In genomic region chr4:89307446-89308160, GRCh38 we compare ENCODE assay signal across 8 cellular contexts. TPM values are rescaled to one million over a fixed set of nuclear protein-coding genes. Genes with fewer than 3 reads are reported as not detected.
DNase-seq lines count a peak whose midpoint lies in the region; ATAC-seq and TF ChIP-seq lines count a peak whose summit lies in the region.

GPRIN3 (minus strand) TSS chr4:89307800; CDS start chr4:89250110, 57,690 bp downstream.

- H3K27ac ChIP-seq in cingulate gyrus (ENCODE audit: low read depth, low read length) (peak within 1 kb of the TSS; percentile 31), liver (ENCODE audit: low read depth in 1 of 2, low read length in 2 of 2) (peak within 1 kb of the TSS; percentile 52 to 59)

- peak within 1 kb of the TSS; percentile 46 to 66 (median 64) for H3K4me3 ChIP-seq in liver (ENCODE audit: low read depth in 1 of 3, low read length in 3 of 3)

- no peak for TF ChIP-seq CTCF in liver (IDR thresholded peaks at IDR 0.05; ENCODE audit: low read depth, low read length, missing input control)

- no peak for TF ChIP-seq RAD21 in liver (IDR thresholded peaks at IDR 0.05)

- ATAC-seq in GM21786 (IDR thresholded peaks at IDR 0.05; ENCODE audit: unreplicated experiment): peak; percentile 78
- ATAC-seq in activated CD4-positive, alpha-beta T cell treated with anti-CD3 and anti-CD28 coated beads for 36 hours: peak; percentile 70
- ATAC-seq in GM19455 (IDR thresholded peaks at IDR 0.05; ENCODE audit: unreplicated experiment): no peak

- no peaks in the 10 kb centered on the region for H3K9me3 ChIP-seq in liver (ENCODE audit: control insufficient read depth in 4 of 4, low read length in 3 of 4)

- POLR2A ChIA-PET in activated CD4-positive, alpha-beta T cell treated with anti-CD3 and anti-CD28 coated beads for 36 hours (lab: Charles Lee): interaction anchor here (0.8 to 1.4 kb wide), 2 partner anchors 9 to 13 kb away, joined by 5 to 11 read pairs; no protein-coding TSS in a partner anchor

- H3K36me3 ChIP-seq in liver (ENCODE audit: control insufficient read depth in 4 of 4, insufficient read depth in 3 of 4, low read depth in 1 of 4, low read length in 3 of 4): no peaks in the 10 kb centered on the region

- H3K9me3 Mint-ChIP-seq in activated CD4-positive, alpha-beta T cell treated with anti-CD3 and anti-CD28 coated beads for 36 hours (ENCODE audit: low read depth): no peaks in the 10 kb centered on the region

- WGBS in liver: under 1% methylated on average over 67 of the region's 67 CpGs

- CTCF ChIA-PET in activated CD4-positive, alpha-beta T cell treated with anti-CD3 and anti-CD28 coated beads for 36 hours (lab: Charles Lee): interaction anchor here (0.9 to 2.0 kb wide), 7 partner anchors 9 to 81 kb away, joined by 3 to 17 read pairs (median 6); no protein-coding TSS in a partner anchor

- no peaks in the 10 kb centered on the region for H3K36me3 Mint-ChIP-seq in activated CD4-positive, alpha-beta T cell treated with anti-CD3 and anti-CD28 coated beads for 36 hours (ENCODE audit: low read depth)

- peak within 1 kb of the TSS; percentile 77 for H3K4me3 Mint-ChIP-seq in activated CD4-positive, alpha-beta T cell treated with anti-CD3 and anti-CD28 coated beads for 36 hours

- intact Hi-C loops in activated CD4-positive, alpha-beta T cell treated with anti-CD3 and anti-CD28 coated beads for 36 hours (cut with DNase I, micrococcal nuclease): loop anchor here (1.0 to 5.0 kb wide), 7 partner anchors 10 to 195 kb away; partner anchors contain the start of gene TIGD2 (in 1 of the 2)

- peak within 1 kb of the TSS; percentile 93 for H3K27ac Mint-ChIP-seq in activated CD4-positive, alpha-beta T cell treated with anti-CD3 and anti-CD28 coated beads for 36 hours

- H3K9ac ChIP-seq in liver (ENCODE audit: low read depth in 1 of 2, low read length in 2 of 2): peak within 1 kb of the TSS in 1 of 2 donors; percentile 87

- H3K4me1 ChIP-seq in liver (ENCODE audit: control insufficient read depth in 4 of 4, insufficient read depth in 4 of 4, low read length in 3 of 4): peaks cover 0 to 24% (median 7%) of the 10 kb centered on the region in 4 donors

- peaks cover 59% of the 10 kb centered on the region for H3K4me1 Mint-ChIP-seq in activated CD4-positive, alpha-beta T cell treated with anti-CD3 and anti-CD28 coated beads for 36 hours

- no peaks in the 10 kb centered on the region for H3K27me3 ChIP-seq in liver (ENCODE audit: control insufficient read depth in 4 of 4, insufficient read depth in 4 of 4, low read length in 3 of 4)

- H3K27me3 Mint-ChIP-seq in activated CD4-positive, alpha-beta T cell treated with anti-CD3 and anti-CD28 coated beads for 36 hours: no peaks in the 10 kb centered on the region

- peak; percentile 93 for DNase-seq in D341Med (ENCODE audit: low spot score)
- peak; percentile 79 for DNase-seq in NCI-H1092 treated with DMSO at 0.1 percent for 48 hours (lab: John Stamatoyannopoulos, UW)
- peak; percentile 84 for DNase-seq in activated CD4-positive, alpha-beta T cell treated with anti-CD3 and anti-CD28 coated beads for 36 hours
- DNase-seq in stimulated activated CD4-positive, alpha-beta T cell treated with anti-CD3 and anti-CD28 coated beads, Interleukin-4, amount 100 ng/mL, for 24 hours: peak; percentile 77

TF ChIP-seq in liver, 16 proteins besides CTCF, POLR2A, EP300 and RAD21:
- TF ChIP-seq SP1 (IDR thresholded peaks at IDR 0.05) (no peak), NR2F2 (IDR thresholded peaks at IDR 0.05) (no peak), RXRA (IDR thresholded peaks at IDR 0.05) (no peak), YY1 (IDR thresholded peaks at IDR 0.05) (no peak), JUND (IDR thresholded peaks at IDR 0.05) (no peak), FOXA2 (IDR thresholded peaks at IDR 0.05) (no peak)

RNA-seq across cellular contexts. Expression of gene GPRIN3, which starts in this region (rescaled TPM):
- total RNA-seq in activated CD4-positive, alpha-beta T cell treated with anti-CD3 and anti-CD28 coated beads for 36 hours: 10 to 100 TPM; 10.5 to 12.2 TPM
- 1 to 10 TPM; 1.4 to 1.5 TPM for total RNA-seq in liver
- polyA plus RNA-seq in liver: under 1 TPM; 0.25 to 0.44 TPM

Comparison
In these comparisons a context has a peak if more than half of its experiments do, and no peak if none do; other contexts are left out.
1. RNA of gene GPRIN3 (total RNA-seq): 10.5 to 12.2 TPM in activated CD4-positive, alpha-beta T cell treated with anti-CD3 and anti-CD28 coated beads for 36 hours; 1.4 to 1.5 TPM in liver; every median in the first group is over 4 times any median in the second.
2. Peak in every context shown above with its lines, with median percentiles within 50 percentile points of each other: DNase-seq.